ENCODE assay signal across 23 cellular contexts in the genomic region with DNA sequence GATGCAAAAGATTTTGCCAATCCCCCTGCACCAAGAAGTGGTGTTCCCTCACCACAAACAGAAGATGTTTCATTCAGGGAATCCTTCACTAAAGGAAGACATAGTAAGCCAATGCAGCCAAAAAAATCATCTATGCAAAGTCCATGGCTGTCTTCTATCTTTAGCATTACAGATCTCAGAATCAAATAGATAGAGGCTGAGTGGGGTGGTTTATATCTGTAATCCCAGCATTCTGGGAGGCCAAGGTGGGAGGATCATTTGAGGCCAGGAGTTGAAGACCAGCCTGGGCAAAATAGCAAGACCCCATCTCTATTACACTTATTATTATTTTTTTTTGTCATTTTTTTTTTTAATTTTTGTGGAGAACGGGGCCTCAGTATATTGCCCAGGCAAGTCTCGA. TPM values are rescaled to one million over a fixed set of nuclear protein-coding genes. Genes with fewer than 3 reads are reported as not detected.
DNase-seq lines count a peak whose midpoint lies in the region; ATAC-seq, FAIRE-seq and TF ChIP-seq lines count a peak whose summit lies in the region.
"Had no signal": no experiment of that assay in that cellular context is flagged by ENCODE, and none has a peak within 500 bp of the region (broad histone marks: within the 10 kb centered on the region; RNA-seq: fewer than 3 reads in every experiment).

No MANE protein-coding gene starts in this region.

- TF ChIP-seq RAD21 in K562 (CRISPR knock-in tag; conservative IDR thresholded peaks at IDR 0.05 in 1 of 2, IDR thresholded peaks at IDR 0.05 in 1 of 2), result no peak

- CTCF ChIA-PET in Panc1 (lab: Charles Lee), result no interaction called here
- CTCF ChIA-PET in K562 (lab: Yijun Ruan, JAX; ENCODE audit: low intra/inter-chr PET ratio), result no interaction called here

- H3K79me2 ChIP-seq in K562 (ENCODE audit: control insufficient read depth, insufficient read depth, low read length), result no peaks in the 10 kb centered on the region

- POLR2A ChIA-PET in Panc1 (lab: Charles Lee), result no interaction called here
- POLR2A ChIA-PET in K562 (lab: Yijun Ruan, JAX), result no interaction called here

- H3K9ac ChIP-seq in K562 (ENCODE audit: insufficient read depth in 1 of 2, low read depth in 2 of 2, low read length in 2 of 2), result no peak overlapping the region
- H3K9ac ChIP-seq: BLaER1, GM23248 had no signal

- no TSS peak for BruUV-seq in Panc1 (replicated peaks; lab: Mats Ljungman, UMichigan)
- no TSS peak for BruUV-seq in K562 (replicated peaks; lab: Mats Ljungman, UMichigan)

- no peak overlapping the region for H3K4me2 ChIP-seq in K562 (ENCODE audit: insufficient read depth, low read length)
- H3K4me2 ChIP-seq: A549, BLaER1 had no signal

- H3K9me1 ChIP-seq in K562 (ENCODE audit: control insufficient read depth, insufficient read depth, low read length), result no peaks in the 10 kb centered on the region

- TF ChIP-seq POLR2A in K562 (conservative IDR thresholded peaks at IDR 0.05), result no peak

- DNase-seq in GM19239 (ENCODE audit: insufficient read length, low spot score) (no peak), Panc1 (ENCODE audit: low read depth, low spot score) (no peak), K562 (ENCODE audit: extremely low read depth in 1 of 4, low spot score in 3 of 4) (no peak), NK-92 (lab: John Stamatoyannopoulos, UW; ENCODE audit: unreplicated experiment) (no peak), left lung (no peak)
- DNase-seq: 8988T; ACHN; CD4-positive, CD25-positive, alpha-beta regulatory T cell; CD8-positive, alpha-beta T cell; DMS 273 treated with DMSO at 0.1 percent for 48 hours; DMS79; EL; GDM1; GM23248; H7; HCEC 1CT had no signal

- no peak for TF ChIP-seq EP300 in K562 (IDR thresholded peaks at IDR 0.05; ENCODE audit: low read length)

- no peaks in the 10 kb centered on the region for H3K9me3 ChIP-seq in Panc1 (ENCODE audit: control insufficient read depth, insufficient read depth, low read depth, low read length)
- no peaks in the 10 kb centered on the region for H3K9me3 ChIP-seq in K562 (replicated peaks; ENCODE audit: control insufficient read depth, insufficient read depth, low read depth, low read length)
- H3K9me3 ChIP-seq in left lung, result no peaks in the 10 kb centered on the region
- H3K9me3 ChIP-seq: A549, BLaER1 had no signal

- H3K36me3 ChIP-seq in Panc1 (ENCODE audit: control insufficient read depth, insufficient read depth, low read length) (no peaks in the 10 kb centered on the region), K562 (ENCODE audit: control insufficient read depth, insufficient read depth, low read length) (no peaks in the 10 kb centered on the region), left lung (no peaks in the 10 kb centered on the region)
- H3K36me3 ChIP-seq: BLaER1 had no signal

- 94% methylated on average over 2 of the region's 2 CpGs for WGBS in K562 (ENCODE audit: insufficient coverage, low coverage, missing lambda C conversion rate)

- H3K4me1 ChIP-seq in Panc1 (ENCODE audit: control insufficient read depth, insufficient read depth, low read length) (peaks cover 32% of the 10 kb centered on the region), K562 (replicated peaks in 1 of 2; ENCODE audit: control insufficient read depth in 2 of 2, insufficient read depth in 2 of 2, low read length in 2 of 2) (peaks cover 12 to 24% of the 10 kb centered on the region in 2 experiments; a peak in 4 of 5 replicates), left lung (peaks cover 15 to 41% of the 10 kb centered on the region in 2 donors)

- H4K20me1 ChIP-seq in K562 (replicated peaks; ENCODE audit: control insufficient read depth, insufficient read depth, low read length), result no peaks in the 10 kb centered on the region
- H4K20me1 ChIP-seq: BLaER1 had no signal

- in situ Hi-C loops in Panc1 (cut with HindIII; ENCODE audit: low pct_unique_long_range_greater_than_20kb, low sequenced_read_pairs) (no loop called here), K562 (cut with MboI) (no loop called here)

- ATAC-seq in Panc1 (no peak), K562 (no peak), GM21515 (IDR thresholded peaks at IDR 0.05; ENCODE audit: unreplicated experiment) (no peak), left lung (no peak)
- ATAC-seq: A549; CD8-positive, alpha-beta T cell; GM12878 had no signal

- TF ChIP-seq CTCF in Panc1 (IDR thresholded peaks at IDR 0.05), result no peak
- TF ChIP-seq CTCF in K562 (IDR thresholded peaks at IDR 0.05 in 2 of 3, conservative IDR thresholded peaks at IDR 0.05 in 1 of 3; ENCODE audit: insufficient read depth in 2 of 3, low read depth in 1 of 3, low read length in 3 of 3), result no peak
- no peak for TF ChIP-seq CTCF in left lung (IDR thresholded peaks at IDR 0.05)

- FAIRE-seq in GM19239 (lab: Jason Lieb, UNC), result peak; percentile 57
- no peak for FAIRE-seq in K562 (lab: Jason Lieb, UNC)
- FAIRE-seq: A549, D721Med, GM12878, H1 had no signal

- intact Hi-C loops in Panc1 (cut with micrococcal nuclease; ENCODE audit: unreplicated experiment), result no loop called here
- intact Hi-C loops in K562 (cut with micrococcal nuclease), result no loop called here
- intact Hi-C loops in left lung (cut with DNase I), result no loop called here

- H2AFZ ChIP-seq in K562 (ENCODE audit: low read depth, low read length), result no peak overlapping the region
- H2AFZ ChIP-seq: GM23248 had no signal

- H3K27me3 ChIP-seq in Panc1 (ENCODE audit: control insufficient read depth, insufficient read depth, low read length) (no peaks in the 10 kb centered on the region), K562 (ENCODE audit: control insufficient read depth in 2 of 2, insufficient read depth in 2 of 2, low read length in 2 of 2) (no peaks in the 10 kb centered on the region), left lung (no peaks in the 10 kb centered on the region)
- H3K27me3 ChIP-seq: BLaER1 had no signal

- H3K4me3 ChIP-seq in Panc1 (ENCODE audit: low read depth in 2 of 2, low read length in 2 of 2), result no peak overlapping the region
- no peak overlapping the region for H3K4me3 ChIP-seq in K562
- no peak overlapping the region for H3K4me3 ChIP-seq in left lung
- H3K4me3 ChIP-seq: A549, BLaER1, GM12878, GM23248 had no signal

- H3K27ac ChIP-seq in Panc1 (ENCODE audit: low read length) (peak overlapping the region; percentile 100), K562 (ENCODE audit: extremely low read depth, low read depth, low read length) (no peak overlapping the region), left lung (no peak overlapping the region)
- H3K27ac ChIP-seq: BLaER1, C4-2B, GM23248 had no signal

TF ChIP-seq in K562, 482 proteins besides CTCF, POLR2A, EP300 and RAD21 (continues in another document):
- peak; percentile 44; the same call in 1 of the 2 replicates for TF ChIP-seq ZNF121 (CRISPR knock-in tag; conservative IDR thresholded peaks at IDR 0.05)
- TF ChIP-seq RBM25 (IDR thresholded peaks at IDR 0.05; ENCODE audit: low read depth, low read length, severe bottlenecking), result peak; percentile 54
- TF ChIP-seq, protein P1, sequence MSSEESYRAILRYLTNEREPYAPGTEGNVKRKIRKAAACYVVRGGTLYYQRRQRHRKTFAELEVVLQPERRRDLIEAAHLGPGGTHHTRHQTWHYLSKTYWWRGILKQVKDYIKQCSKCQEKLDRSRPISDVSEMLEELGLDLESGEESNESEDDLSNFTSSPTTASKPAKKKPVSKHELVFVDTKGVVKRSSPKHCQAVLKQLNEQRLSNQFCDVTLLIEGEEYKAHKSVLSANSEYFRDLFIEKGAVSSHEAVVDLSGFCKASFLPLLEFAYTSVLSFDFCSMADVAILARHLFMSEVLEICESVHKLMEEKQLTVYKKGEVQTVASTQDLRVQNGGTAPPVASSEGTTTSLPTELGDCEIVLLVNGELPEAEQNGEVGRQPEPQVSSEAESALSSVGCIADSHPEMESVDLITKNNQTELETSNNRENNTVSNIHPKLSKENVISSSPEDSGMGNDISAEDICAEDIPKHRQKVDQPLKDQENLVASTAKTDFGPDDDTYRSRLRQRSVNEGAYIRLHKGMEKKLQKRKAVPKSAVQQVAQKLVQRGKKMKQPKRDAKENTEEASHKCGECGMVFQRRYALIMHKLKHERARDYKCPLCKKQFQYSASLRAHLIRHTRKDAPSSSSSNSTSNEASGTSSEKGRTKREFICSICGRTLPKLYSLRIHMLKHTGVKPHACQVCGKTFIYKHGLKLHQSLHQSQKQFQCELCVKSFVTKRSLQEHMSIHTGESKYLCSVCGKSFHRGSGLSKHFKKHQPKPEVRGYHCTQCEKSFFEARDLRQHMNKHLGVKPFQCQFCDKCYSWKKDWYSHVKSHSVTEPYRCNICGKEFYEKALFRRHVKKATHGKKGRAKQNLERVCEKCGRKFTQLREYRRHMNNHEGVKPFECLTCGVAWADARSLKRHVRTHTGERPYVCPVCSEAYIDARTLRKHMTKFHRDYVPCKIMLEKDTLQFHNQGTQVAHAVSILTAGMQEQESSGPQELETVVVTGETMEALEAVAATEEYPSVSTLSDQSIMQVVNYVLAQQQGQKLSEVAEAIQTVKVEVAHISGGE (CRISPR knock-in tag; IDR thresholded peaks at IDR 0.05), result peak in 1 of 3 experiments; percentile 88; a peak in 2 of 6 replicates

RNA-seq across cellular contexts. Expression of a gene that starts 32.9 kb away (rescaled TPM):
- total RNA-seq in Panc1 (2021; ENCODE audit: unreplicated experiment) (210 TPM), K562 (2014; rRNA removed) (16.8 and 17.7 TPM in 2 replicates), K562 (2014; rRNA removed; fragmentation: Illumina TruSeq; extraction: Trizol) (23.4 and 25.0 TPM in 2 replicates), K562 (2015; rRNA removed; fragmentation: Illumina TruSeq; extraction: Trizol) (18.7 and 21.8 TPM in 2 replicates), K562 (2021) (39.7 and 41.8 TPM in 2 replicates), left lung (10 to 100 TPM; 23.6 to 35.4 TPM)
- polyA plus RNA-seq in Panc1 (2012; ENCODE audit: insufficient read length), result 80.1 TPM
- 27.8 and 53.4 TPM in 2 replicates for total RNA-seq in K562 (2011; cell fraction: chromatin; rRNA removed; ENCODE audit: low replicate concordance)
- 21.3 and 24.7 TPM in 2 replicates for total RNA-seq in K562 (2011; cell fraction: nucleolus; rRNA removed)
- 26.2 and 28.5 TPM in 2 replicates for total RNA-seq in K562 (2011; cell fraction: nucleoplasm; rRNA removed)
- polyA plus RNA-seq in K562 (2011; rRNA removed) (11.4 and 12.9 TPM in 2 replicates), K562 (2014; fragmentation: Illumina TruSeq; extraction: Trizol) (19.3 and 26.7 TPM in 2 replicates), K562 (2014; fragmentation: Nextera tagmentation; extraction: Ambion mirVana) (1 to 10 TPM; 3.0 to 7.1 TPM), K562 (2014; rRNA removed) (16.0 and 23.5 TPM in 2 replicates)
- polyA plus RNA-seq in K562 (2011; cell fraction: cytosol; rRNA removed), result 6.8 and 8.6 TPM in 2 replicates
- 19.8 and 24.3 TPM in 2 replicates for polyA plus RNA-seq in K562 (2011; cell fraction: nucleus; rRNA removed)
- polyA plus RNA-seq in K562 (2012), result 17.7 and 21.1 TPM in 2 replicates
- polyA minus RNA-seq in K562 (2011; rRNA and poly(A)+ RNA removed), result 36.2 and 44.6 TPM in 2 replicates
- 21.7 and 25.7 TPM in 2 replicates for polyA minus RNA-seq in K562 (2011; cell fraction: cytosol; rRNA and poly(A)+ RNA removed)
- 19.7 and 29.4 TPM in 2 replicates for polyA minus RNA-seq in K562 (2011; cell fraction: nucleus; rRNA and poly(A)+ RNA removed)
